9 cellular contexts compared by ENCODE assay signal in the genomic region with DNA sequence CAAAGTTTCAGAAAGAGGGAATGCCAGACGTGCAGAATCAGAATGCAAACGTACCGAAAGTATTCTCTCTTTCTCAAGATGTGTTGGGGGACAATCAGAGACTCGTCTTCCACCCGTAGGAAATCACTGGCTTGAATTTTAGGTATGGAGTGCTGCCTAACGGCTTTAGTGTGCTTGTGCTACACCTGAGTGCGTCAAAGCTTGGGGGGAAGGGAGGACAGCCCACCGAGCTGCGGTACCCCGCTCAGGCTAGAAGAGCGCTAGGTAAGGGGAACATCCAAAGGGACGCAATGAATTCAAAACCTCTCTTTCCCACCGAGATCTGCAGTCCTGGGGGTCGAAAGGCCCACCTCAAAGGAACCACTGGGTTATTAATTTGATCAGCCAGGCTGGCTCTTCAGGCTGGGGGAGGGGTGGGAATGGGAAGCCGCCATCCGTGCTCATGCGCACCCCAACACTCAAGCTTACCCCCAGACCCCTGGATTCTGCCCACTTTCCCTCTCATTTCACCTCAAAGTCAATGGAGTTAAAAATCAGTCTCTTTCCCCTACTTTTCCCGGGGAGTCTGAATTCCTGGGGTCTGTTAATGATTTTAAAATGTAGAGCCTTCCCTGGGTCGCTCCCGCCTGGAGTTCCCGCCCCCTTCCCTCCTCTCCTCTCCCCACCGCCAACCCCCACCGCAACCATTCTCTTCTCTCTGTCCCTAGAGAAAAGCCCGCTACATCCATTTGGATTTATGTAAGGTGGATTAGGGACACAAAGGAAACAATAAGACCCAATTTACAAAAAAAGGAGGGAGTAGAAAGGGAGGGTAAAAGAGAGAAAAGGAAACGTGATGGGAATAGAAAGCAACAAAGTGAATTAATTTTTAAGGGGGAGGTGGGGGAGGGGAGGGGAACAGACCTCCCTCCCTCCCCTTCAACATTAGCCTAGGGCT. TPM values are rescaled to one million over a fixed set of nuclear protein-coding genes. Genes with fewer than 3 reads are reported as not detected.
A peak's percentile ranks its signal among the peaks of the same experiment; 100 is the strongest.
DNase-seq lines count a peak whose midpoint lies in the region; ATAC-seq and TF ChIP-seq lines count a peak whose summit lies in the region.
"Had no signal": no experiment of that assay in that cellular context is flagged by ENCODE, and none has a peak within 500 bp of the region (broad histone marks: within the 10 kb centered on the region; RNA-seq: fewer than 3 reads in every experiment).

No MANE protein-coding gene starts in this region.

- no peak overlapping the region for H3K27ac Mint-ChIP-seq in activated CD8-positive, alpha-beta T cell treated with anti-CD3 and anti-CD28 coated beads for 36 hours
- H3K27ac Mint-ChIP-seq in activated CD8-positive, alpha-beta T cell treated with anti-CD3 and anti-CD28 coated beads, Interleukin-2, amount 10 ng/mL, durations not matched to agents 7 days and 5 days, result no peak overlapping the region

- CTCF ChIA-PET in activated CD8-positive, alpha-beta T cell treated with anti-CD3 and anti-CD28 coated beads for 36 hours (lab: Charles Lee), result no interaction called here
- CTCF ChIA-PET in activated CD8-positive, alpha-beta T cell treated with anti-CD3 and anti-CD28 coated beads, Interleukin-2, amount 10 ng/mL, durations not matched to agents 7 days and 5 days (lab: Charles Lee), result no interaction called here

- H3K4me1 ChIP-seq in ascending aorta (peaks cover 7 to 16% of the 10 kb centered on the region in 2 donors), left lung (peaks cover 0 to 29% of the 10 kb centered on the region in 2 donors), subcutaneous abdominal adipose tissue (ENCODE audit: control insufficient read depth in 5 of 5, insufficient read depth in 5 of 5, low read length in 5 of 5) (peaks cover 0 to 44% (median 38%) of the 10 kb centered on the region in 5 donors)

- no peak for TF ChIP-seq CTCF in activated CD8-positive, alpha-beta T cell treated with anti-CD3 and anti-CD28 coated beads for 36 hours (IDR thresholded peaks at IDR 0.05)
- no peak for TF ChIP-seq CTCF in ascending aorta (IDR thresholded peaks at IDR 0.05)
- TF ChIP-seq CTCF in left lung (IDR thresholded peaks at IDR 0.05), result no peak

- H3K36me3 Mint-ChIP-seq in activated CD8-positive, alpha-beta T cell treated with anti-CD3 and anti-CD28 coated beads for 36 hours (ENCODE audit: low read depth), result no peaks in the 10 kb centered on the region
- no peaks in the 10 kb centered on the region for H3K36me3 Mint-ChIP-seq in activated CD8-positive, alpha-beta T cell treated with anti-CD3 and anti-CD28 coated beads, Interleukin-2, amount 10 ng/mL, durations not matched to agents 7 days and 5 days (ENCODE audit: low read depth)

- H3K4me3 ChIP-seq in ascending aorta (peak overlapping the region; percentile 77 to 92), left lung (peak overlapping the region; percentile 60 to 66), subcutaneous abdominal adipose tissue (ENCODE audit: low read depth in 1 of 5, low read length in 5 of 5) (peak overlapping the region in 3 of 5 donors; percentile 70 to 94 (median 73))

- H3K27ac ChIP-seq in ascending aorta (no peak overlapping the region), left lung (no peak overlapping the region), subcutaneous abdominal adipose tissue (ENCODE audit: low read depth, low read length) (no peak overlapping the region)

- H3K9me3 ChIP-seq in ascending aorta, result no peaks in the 10 kb centered on the region
- H3K9me3 ChIP-seq in left lung, result no peaks in the 10 kb centered on the region
- H3K9me3 ChIP-seq in subcutaneous abdominal adipose tissue (ENCODE audit: control insufficient read depth in 5 of 5, low read length in 5 of 5), result no peaks in the 10 kb centered on the region

- H3K9me3 Mint-ChIP-seq in activated CD8-positive, alpha-beta T cell treated with anti-CD3 and anti-CD28 coated beads for 36 hours, result no peaks in the 10 kb centered on the region
- H3K9me3 Mint-ChIP-seq in activated CD8-positive, alpha-beta T cell treated with anti-CD3 and anti-CD28 coated beads, Interleukin-2, amount 10 ng/mL, durations not matched to agents 7 days and 5 days (ENCODE audit: insufficient read depth), result no peaks in the 10 kb centered on the region

- no peak for DNase-seq in activated CD8-positive, alpha-beta T cell treated with anti-CD3 and anti-CD28 coated beads for 36 hours
- no peak for DNase-seq in activated CD8-positive, alpha-beta T cell treated with anti-CD3 and anti-CD28 coated beads, Interleukin-2, amount 10 ng/mL, durations not matched to agents 7 days and 5 days
- DNase-seq in ascending aorta (ENCODE audit: low spot score in 2 of 2) (no peak), left lung (no peak), iPS-NIHi11 (ENCODE audit: low spot score) (no peak)
- DNase-seq: NCI-H510A had no signal

- H3K36me3 ChIP-seq in ascending aorta, result no peaks in the 10 kb centered on the region
- H3K36me3 ChIP-seq in left lung, result no peaks in the 10 kb centered on the region
- H3K36me3 ChIP-seq in subcutaneous abdominal adipose tissue (ENCODE audit: control insufficient read depth in 5 of 5, insufficient read depth in 5 of 5, low read length in 5 of 5), result no peaks in the 10 kb centered on the region

- H3K4me3 Mint-ChIP-seq in activated CD8-positive, alpha-beta T cell treated with anti-CD3 and anti-CD28 coated beads for 36 hours, result peak overlapping the region; percentile 83
- no peak overlapping the region for H3K4me3 Mint-ChIP-seq in activated CD8-positive, alpha-beta T cell treated with anti-CD3 and anti-CD28 coated beads, Interleukin-2, amount 10 ng/mL, durations not matched to agents 7 days and 5 days

- H3K27me3 Mint-ChIP-seq in activated CD8-positive, alpha-beta T cell treated with anti-CD3 and anti-CD28 coated beads for 36 hours, result peaks cover 49% of the 10 kb centered on the region
- peaks cover 63% of the 10 kb centered on the region for H3K27me3 Mint-ChIP-seq in activated CD8-positive, alpha-beta T cell treated with anti-CD3 and anti-CD28 coated beads, Interleukin-2, amount 10 ng/mL, durations not matched to agents 7 days and 5 days (ENCODE audit: low read depth)

- H3K9ac ChIP-seq in subcutaneous abdominal adipose tissue (ENCODE audit: low read length in 5 of 5), result no peak overlapping the region

- no peak for ATAC-seq in activated CD8-positive, alpha-beta T cell treated with anti-CD3 and anti-CD28 coated beads for 36 hours
- no peak for ATAC-seq in activated CD8-positive, alpha-beta T cell treated with anti-CD3 and anti-CD28 coated beads, Interleukin-2, amount 10 ng/mL, durations not matched to agents 7 days and 5 days
- ATAC-seq in left lung (no peak), GM21423 (IDR thresholded peaks at IDR 0.05; ENCODE audit: unreplicated experiment) (no peak), GM18519 (IDR thresholded peaks at IDR 0.05; ENCODE audit: low FRiP score, unreplicated experiment) (no peak)

- intact Hi-C loops in activated CD8-positive, alpha-beta T cell treated with anti-CD3 and anti-CD28 coated beads for 36 hours (cut with micrococcal nuclease), result loop anchor here (5.0 to 10.0 kb wide), 3 partner anchors 185 to 1835 kb away; no protein-coding TSS in a partner anchor
- intact Hi-C loops in ascending aorta (cut with DNase I) (loop anchor here (5.0 to 10.0 kb wide), 5 partner anchors 342 to 1835 kb away; no protein-coding TSS in a partner anchor), left lung (cut with DNase I) (loop anchor here in 1 of 2 donors (5.0 kb wide), 1 partner anchor 882 kb away; no protein-coding TSS in a partner anchor)

- POLR2A ChIA-PET in activated CD8-positive, alpha-beta T cell treated with anti-CD3 and anti-CD28 coated beads for 36 hours (lab: Charles Lee), result no interaction called here
- POLR2A ChIA-PET in activated CD8-positive, alpha-beta T cell treated with anti-CD3 and anti-CD28 coated beads, Interleukin-2, amount 10 ng/mL, durations not matched to agents 7 days and 5 days (lab: Charles Lee), result no interaction called here

- peaks cover 21% of the 10 kb centered on the region for H3K4me1 Mint-ChIP-seq in activated CD8-positive, alpha-beta T cell treated with anti-CD3 and anti-CD28 coated beads for 36 hours (ENCODE audit: low read depth)
- H3K4me1 Mint-ChIP-seq in activated CD8-positive, alpha-beta T cell treated with anti-CD3 and anti-CD28 coated beads, Interleukin-2, amount 10 ng/mL, durations not matched to agents 7 days and 5 days (ENCODE audit: low read depth), result peaks cover 28% of the 10 kb centered on the region

- no peaks in the 10 kb centered on the region for H3K27me3 ChIP-seq in ascending aorta
- H3K27me3 ChIP-seq in left lung, result peaks cover 16 to 75% of the 10 kb centered on the region in 2 donors
- peaks cover 2 to 7% (median 3%) of the 10 kb centered on the region in 5 donors for H3K27me3 ChIP-seq in subcutaneous abdominal adipose tissue (ENCODE audit: control insufficient read depth in 5 of 5, insufficient read depth in 4 of 5, low read length in 5 of 5)

RNA-seq across cellular contexts. Expression of a gene that starts 2.5 kb away (rescaled TPM):
- 1 to 10 TPM; 1.8 to 2.3 TPM for total RNA-seq in activated CD8-positive, alpha-beta T cell treated with anti-CD3 and anti-CD28 coated beads for 36 hours
- total RNA-seq in activated CD8-positive, alpha-beta T cell treated with anti-CD3 and anti-CD28 coated beads, Interleukin-2, amount 10 ng/mL, durations not matched to agents 7 days and 5 days, result 1 to 10 TPM; 1.2 to 1.5 TPM
- 51.2 TPM for total RNA-seq in ascending aorta
- 10 to 100 TPM; 17.7 to 41.0 TPM for total RNA-seq in left lung

Comparison
In these comparisons a context has a peak if more than half of its experiments do, and no peak if none do; other contexts are left out.
1. RNA of a gene that starts 2.5 kb away (total RNA-seq): 51.2 TPM in ascending aorta (single experiment) and 17.7 to 41.0 TPM in left lung; 1.8 to 2.3 TPM in activated CD8-positive, alpha-beta T cell treated with anti-CD3 and anti-CD28 coated beads for 36 hours and 1.2 to 1.5 TPM in activated CD8-positive, alpha-beta T cell treated with anti-CD3 and anti-CD28 coated beads, Interleukin-2, amount 10 ng/mL, durations not matched to agents 7 days and 5 days; every median in the first group is over 4 times any median in the second.
2. Peak in every context shown above with its lines, with median percentiles within 50 percentile points of each other: H3K4me3 ChIP-seq.